12 cellular contexts compared by ENCODE assay signal in genomic region chr10:132364594-132364970, GRCh38. TPM values are rescaled to one million over a fixed set of nuclear protein-coding genes. Genes with fewer than 3 reads are reported as not detected.
DNase-seq lines count a peak whose midpoint lies in the region; ATAC-seq, FAIRE-seq and TF ChIP-seq lines count a peak whose summit lies in the region.
"Had no signal": no experiment of that assay in that cellular context is flagged by ENCODE, and none has a peak within 500 bp of the region (broad histone marks: within the 10 kb centered on the region; RNA-seq: fewer than 3 reads in every experiment).

No MANE protein-coding gene starts in this region.

- H3K27ac Mint-ChIP-seq in activated naive CD4-positive, alpha-beta T cell treated with anti-CD3 and anti-CD28 coated beads, Interleukin-2, amount 50 U/mL, for 72 hours, result peak overlapping the region; percentile 53 to 67
- H3K27ac Mint-ChIP-seq in memory B cell, result peak overlapping the region; percentile 42

- peaks cover 7% of the 10 kb centered on the region for H3K4me1 Mint-ChIP-seq in memory B cell

- no peaks in the 10 kb centered on the region for H3K27me3 Mint-ChIP-seq in memory B cell

- no peak overlapping the region for H3K4me3 Mint-ChIP-seq in memory B cell

- TF ChIP-seq CTCF in foreskin fibroblast (IDR thresholded peaks at IDR 0.05; ENCODE audit: low read depth, low read length), result no peak

- H3K36me3 Mint-ChIP-seq in activated naive CD4-positive, alpha-beta T cell treated with anti-CD3 and anti-CD28 coated beads, Interleukin-2, amount 50 U/mL, for 72 hours, result no peaks in the 10 kb centered on the region
- H3K36me3 Mint-ChIP-seq in memory B cell, result peaks cover 35% of the 10 kb centered on the region

- peaks cover 0 to 9% of the 10 kb centered on the region in 2 donors for H3K9me3 Mint-ChIP-seq in activated naive CD4-positive, alpha-beta T cell treated with anti-CD3 and anti-CD28 coated beads, Interleukin-2, amount 50 U/mL, for 72 hours
- H3K9me3 Mint-ChIP-seq in memory B cell, result no peaks in the 10 kb centered on the region

- peak; percentile 42 for DNase-seq in activated CD4-positive, CD25-positive, alpha-beta regulatory T cell treated with anti-CD3 and anti-CD28 coated beads, Interleukin-2, amount 50 U/mL, for 72 hours
- peak in 1 of 2 donors; percentile 52 for DNase-seq in activated naive CD4-positive, alpha-beta T cell treated with anti-CD3 and anti-CD28 coated beads, Interleukin-2, amount 50 U/mL, for 72 hours (ENCODE audit: low spot score in 2 of 2)
- DNase-seq in memory B cell (ENCODE audit: low spot score in 2 of 2), result no peak
- peak; percentile 30 to 59 (median 42) for DNase-seq in stimulated activated CD4-positive, alpha-beta T cell treated with anti-CD3 and anti-CD28 coated beads, TNF-alpha, amount 100 ng/mL, for 4 hours (ENCODE audit: low read depth in 3 of 3)
- DNase-seq in RCC 7860 (ENCODE audit: low spot score), result no peak
- no peak for DNase-seq in foreskin fibroblast
- no peak for DNase-seq in medulla oblongata (ENCODE audit: extremely low spot score)
- DNase-seq: adrenal gland, NCI-H1436, trophoblast cell had no signal

- FAIRE-seq in RCC 7860 (lab: Jason Lieb, UNC), result no peak

- peak; percentile 36 to 42 for ATAC-seq in activated naive CD4-positive, alpha-beta T cell treated with anti-CD3 and anti-CD28 coated beads, Interleukin-2, amount 50 U/mL, for 72 hours
- no peak for ATAC-seq in memory B cell (ENCODE audit: low read depth)
- no peak for ATAC-seq in HG03442 (IDR thresholded peaks at IDR 0.05; ENCODE audit: unreplicated experiment)

- H3K4me3 ChIP-seq in foreskin fibroblast (ENCODE audit: low read depth in 1 of 2, low read length in 2 of 2), result no peak overlapping the region
- H3K4me3 ChIP-seq: adrenal gland, skin epidermis had no signal

RNA-seq across cellular contexts. Expression of gene PWWP2B, which starts 32.4 kb away (rescaled TPM):
- total RNA-seq in activated naive CD4-positive, alpha-beta T cell treated with anti-CD3 and anti-CD28 coated beads, Interleukin-2, amount 50 U/mL, for 72 hours, result 1 to 10 TPM in 1 of 2 donors, under 1 TPM in 1; 0.64 to 4.3 TPM

RNA-seq across cellular contexts. Expression of gene LRRC27, which starts 32.6 kb away (rescaled TPM):
- 1 to 10 TPM; 4.1 to 7.2 TPM for total RNA-seq in activated naive CD4-positive, alpha-beta T cell treated with anti-CD3 and anti-CD28 coated beads, Interleukin-2, amount 50 U/mL, for 72 hours

RNA-seq across cellular contexts. Expression of gene STK32C, which starts 56.8 kb away (rescaled TPM):
- 10 to 100 TPM; 14.5 to 25.5 TPM for total RNA-seq in activated naive CD4-positive, alpha-beta T cell treated with anti-CD3 and anti-CD28 coated beads, Interleukin-2, amount 50 U/mL, for 72 hours

Comparison
In these comparisons a context has a peak if more than half of its experiments do, and no peak if none do; other contexts are left out.
1. DNase-seq: peak in activated CD4-positive, CD25-positive, alpha-beta regulatory T cell treated with anti-CD3 and anti-CD28 coated beads, Interleukin-2, amount 50 U/mL, for 72 hours (single experiment) and stimulated activated CD4-positive, alpha-beta T cell treated with anti-CD3 and anti-CD28 coated beads, TNF-alpha, amount 100 ng/mL, for 4 hours (3 of 3); none in memory B cell (0 of 2), RCC 7860 (single experiment), foreskin fibroblast (0 of 2) and medulla oblongata (single experiment).
2. ATAC-seq: peak in activated naive CD4-positive, alpha-beta T cell treated with anti-CD3 and anti-CD28 coated beads, Interleukin-2, amount 50 U/mL, for 72 hours (2 of 2); none in memory B cell (single experiment) and HG03442 (single experiment).